16 cellular contexts compared by ENCODE assay signal in the genomic region with DNA sequence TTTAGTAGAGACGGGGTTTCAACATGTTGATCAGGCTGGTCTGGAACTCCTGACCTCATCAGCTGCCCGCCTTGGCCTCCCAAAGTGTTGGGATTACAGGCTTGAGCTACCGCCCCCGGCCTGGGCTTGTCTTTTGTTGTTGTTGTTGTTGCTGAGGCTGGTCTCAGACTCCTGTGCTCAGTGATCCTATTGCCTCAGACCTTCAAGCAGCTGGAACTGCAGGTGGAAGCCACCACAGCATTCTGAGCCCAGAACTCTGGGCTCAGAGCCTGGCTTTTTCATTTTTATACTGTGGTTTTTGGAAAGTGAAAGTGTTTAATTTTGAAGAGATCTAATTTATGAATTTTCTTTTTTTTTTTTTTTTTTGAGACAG. TPM values are rescaled to one million over a fixed set of nuclear protein-coding genes. Genes with fewer than 3 reads are reported as not detected.
A peak's percentile ranks its signal among the peaks of the same experiment; 100 is the strongest.
DNase-seq lines count a peak whose midpoint lies in the region; ATAC-seq, FAIRE-seq and TF ChIP-seq lines count a peak whose summit lies in the region.
"Had no signal": no experiment of that assay in that cellular context is flagged by ENCODE, and none has a peak within 500 bp of the region (broad histone marks: within the 10 kb centered on the region; RNA-seq: fewer than 3 reads in every experiment).

No MANE protein-coding gene starts in this region.

- no peak overlapping the region for H3K4me3 ChIP-seq in DND-41 (ENCODE audit: low read depth in 1 of 2, low read length in 2 of 2)
- peak overlapping the region; percentile 45 for H3K4me3 ChIP-seq in Jurkat, Clone E6-1 (ENCODE audit: low read length)
- no peak overlapping the region for H3K4me3 ChIP-seq in K562
- no peak overlapping the region for H3K4me3 ChIP-seq in left lung
- H3K4me3 ChIP-seq: cardiac muscle cell, tibial artery had no signal

- no TSS peak for BruUV-seq in K562 (replicated peaks; lab: Mats Ljungman, UMichigan)

- no peaks in the 10 kb centered on the region for H4K20me1 ChIP-seq in DND-41 (ENCODE audit: insufficient read depth, low read length)
- H4K20me1 ChIP-seq in K562 (replicated peaks; ENCODE audit: control insufficient read depth, insufficient read depth, low read length), result no peaks in the 10 kb centered on the region

- no peaks in the 10 kb centered on the region for H3K36me3 ChIP-seq in DND-41 (ENCODE audit: insufficient read depth, low read length)
- no peaks in the 10 kb centered on the region for H3K36me3 ChIP-seq in K562 (ENCODE audit: control insufficient read depth, insufficient read depth, low read length)
- H3K36me3 ChIP-seq in left lung, result no peaks in the 10 kb centered on the region
- H3K36me3 ChIP-seq: cardiac muscle cell, tibial artery had no signal

- TF ChIP-seq CTCF in DND-41 (IDR thresholded peaks at IDR 0.05; ENCODE audit: borderline replicate concordance, extremely low read depth, low read length, poor library complexity, severe bottlenecking) (no peak), K562 (IDR thresholded peaks at IDR 0.05 in 2 of 3, conservative IDR thresholded peaks at IDR 0.05 in 1 of 3; ENCODE audit: insufficient read depth in 2 of 3, low read depth in 1 of 3, low read length in 3 of 3) (no peak), left lung (IDR thresholded peaks at IDR 0.05) (no peak)

- TF ChIP-seq POLR2A in K562 (conservative IDR thresholded peaks at IDR 0.05), result no peak

- 56% methylated on average over 4 of the region's 4 CpGs for WGBS in K562 (ENCODE audit: insufficient coverage, low coverage, missing lambda C conversion rate)

- no peak for TF ChIP-seq EP300 in K562 (IDR thresholded peaks at IDR 0.05; ENCODE audit: low read length)

- H3K27me3 ChIP-seq in DND-41 (ENCODE audit: insufficient read depth, low read length, poor library complexity), result no peaks in the 10 kb centered on the region
- H3K27me3 ChIP-seq in K562 (ENCODE audit: control insufficient read depth in 2 of 2, insufficient read depth in 2 of 2, low read length in 2 of 2), result no peaks in the 10 kb centered on the region
- no peaks in the 10 kb centered on the region for H3K27me3 ChIP-seq in left lung
- H3K27me3 ChIP-seq: cardiac muscle cell, tibial artery had no signal

- CTCF ChIA-PET in K562 (lab: Yijun Ruan, JAX; ENCODE audit: low intra/inter-chr PET ratio), result no interaction called here

- H2AFZ ChIP-seq in DND-41 (ENCODE audit: low read depth, low read length) (no peak overlapping the region), K562 (ENCODE audit: low read depth, low read length) (0 out of 2 replicates have a peak overlapping the region, but pooled peaks have one; percentile 20)

- DNase-seq in DND-41, result peak; percentile 60
- DNase-seq in Jurkat, Clone E6-1 (ENCODE audit: low read depth, low spot score), result peak; percentile 56
- no peak for DNase-seq in K562 (ENCODE audit: extremely low read depth in 1 of 4, low spot score in 3 of 4)
- DNase-seq in left lung, result peak in 1 of 2 donors; percentile 13
- DNase-seq in iPS-NIHi7 (ENCODE audit: extremely low spot score), result no peak
- no peak for DNase-seq in NCI-H524 treated with DMSO at 0.1 percent for 48 hours (lab: John Stamatoyannopoulos, UW)
- no peak for DNase-seq in foreskin melanocyte
- no peak for DNase-seq in NCI-H128 (lab: John Stamatoyannopoulos, UW; ENCODE audit: unreplicated experiment)
- DNase-seq: activated CD4-positive, alpha-beta T cell treated with anti-CD3 and anti-CD28 coated beads for 1 hour; activated naive CD4-positive, alpha-beta T cell; islet precursor cell; stimulated activated CD4-positive, alpha-beta T cell treated with anti-CD3 and anti-CD28 coated beads, Interleukin-4, amount 100 ng/mL, for 24 hours; tibial artery had no signal

- H3K9ac ChIP-seq in DND-41 (ENCODE audit: low read depth, low read length), result 0 out of 2 replicates have a peak overlapping the region, but pooled peaks have one; percentile 7
- H3K9ac ChIP-seq in K562 (ENCODE audit: insufficient read depth in 1 of 2, low read depth in 2 of 2, low read length in 2 of 2), result peak overlapping the region; percentile 39 to 75; a peak in 2 of 4 replicates

- peaks cover 23% of the 10 kb centered on the region for H3K4me1 ChIP-seq in DND-41 (ENCODE audit: insufficient read depth, low read length)
- H3K4me1 ChIP-seq in K562 (replicated peaks in 1 of 2; ENCODE audit: control insufficient read depth in 2 of 2, insufficient read depth in 2 of 2, low read length in 2 of 2), result peaks cover 9 to 22% of the 10 kb centered on the region in 2 experiments; a peak in 4 of 5 replicates
- peaks cover 0 to 11% of the 10 kb centered on the region in 2 donors for H3K4me1 ChIP-seq in left lung
- H3K4me1 ChIP-seq: tibial artery had no signal

- intact Hi-C loops in K562 (cut with micrococcal nuclease) (no loop called here), left lung (cut with DNase I) (no loop called here)

- peak overlapping the region; percentile 65 for H3K27ac ChIP-seq in DND-41 (ENCODE audit: low read length)
- H3K27ac ChIP-seq in K562 (ENCODE audit: extremely low read depth, low read depth, low read length), result no peak overlapping the region
- no peak overlapping the region for H3K27ac ChIP-seq in left lung
- H3K27ac ChIP-seq: C4-2B, cardiac muscle cell, tibial artery had no signal

- H3K9me1 ChIP-seq in K562 (ENCODE audit: control insufficient read depth, insufficient read depth, low read length), result no peaks in the 10 kb centered on the region

- H3K4me2 ChIP-seq in DND-41 (ENCODE audit: insufficient read depth, low read length) (0 out of 2 replicates have a peak overlapping the region, but pooled peaks have one; percentile 17), K562 (ENCODE audit: insufficient read depth, low read length) (peak overlapping the region; percentile 80)

- POLR2A ChIA-PET in K562 (lab: Yijun Ruan, JAX), result interaction anchor here (1.0 to 2.0 kb wide), 3 partner anchors 8 to 35 kb away, joined by 4 to 6 read pairs (median 6); no protein-coding TSS in a partner anchor

- no peak for FAIRE-seq in K562 (lab: Jason Lieb, UNC)
- FAIRE-seq: H54 had no signal

- H3K79me2 ChIP-seq in DND-41 (ENCODE audit: insufficient read depth, low read length), result no peaks in the 10 kb centered on the region
- H3K79me2 ChIP-seq in K562 (ENCODE audit: control insufficient read depth, insufficient read depth, low read length), result no peaks in the 10 kb centered on the region

- in situ Hi-C loops in K562 (cut with MboI), result no loop called here

- H3K9me3 ChIP-seq in DND-41 (ENCODE audit: insufficient read depth, low read length, severe bottlenecking), result no peaks in the 10 kb centered on the region
- no peaks in the 10 kb centered on the region for H3K9me3 ChIP-seq in K562 (replicated peaks; ENCODE audit: control insufficient read depth, insufficient read depth, low read depth, low read length)
- no peaks in the 10 kb centered on the region for H3K9me3 ChIP-seq in left lung
- H3K9me3 ChIP-seq: tibial artery had no signal

- TF ChIP-seq RAD21 in K562 (CRISPR knock-in tag; conservative IDR thresholded peaks at IDR 0.05 in 1 of 2, IDR thresholded peaks at IDR 0.05 in 1 of 2), result no peak

- peak; percentile 93 for ATAC-seq in DND-41 (ENCODE audit: insufficient read depth, low read depth)
- ATAC-seq in K562, result no peak
- peak; percentile 39 for ATAC-seq in left lung

TF ChIP-seq in K562, 482 proteins besides CTCF, POLR2A, EP300 and RAD21:
- TF ChIP-seq FOXK2 (conservative IDR thresholded peaks at IDR 0.05 in 1 of 2, IDR thresholded peaks at IDR 0.05 in 1 of 2; ENCODE audit: low read depth in 2 of 2), result 0 out of 4 replicates have a peak, but pooled peaks of 1 of the 2 experiments have one; percentile 16
- TF ChIP-seq POLR3A (IDR thresholded peaks at IDR 0.05; ENCODE audit: borderline replicate concordance, extremely low read depth, insufficient read depth, insufficient read length), result no peak
- no peak for TF ChIP-seq TRIM28 (IDR thresholded peaks at IDR 0.05)
- TF ChIP-seq ZC3H4 (CRISPR knock-in tag; IDR thresholded peaks at IDR 0.05; ENCODE audit: borderline replicate concordance), result no peak
- TF ChIP-seq EGR1 (conservative IDR thresholded peaks at IDR 0.05), result peak; percentile 37
- TF ChIP-seq GABPB1 (CRISPR knock-in tag; IDR thresholded peaks at IDR 0.05), result no peak

RNA-seq across cellular contexts. Expression of a gene that starts 16.2 kb away (rescaled TPM):
- 109 TPM for polyA plus RNA-seq in Jurkat, Clone E6-1 (2012; ENCODE audit: insufficient read depth, insufficient read length)
- total RNA-seq in K562 (2011; cell fraction: chromatin; rRNA removed; ENCODE audit: low replicate concordance), result 136 and 330 TPM in 2 replicates
- 82.5 and 83.7 TPM in 2 replicates for total RNA-seq in K562 (2011; cell fraction: nucleolus; rRNA removed)
- 139 and 175 TPM in 2 replicates for total RNA-seq in K562 (2011; cell fraction: nucleoplasm; rRNA removed)
- total RNA-seq in K562 (2014; rRNA removed) (116 and 147 TPM in 2 replicates), K562 (2014; rRNA removed; fragmentation: Illumina TruSeq; extraction: Trizol) (135 and 158 TPM in 2 replicates), K562 (2015; rRNA removed; fragmentation: Illumina TruSeq; extraction: Trizol) (132 and 149 TPM in 2 replicates), K562 (2021) (128 and 131 TPM in 2 replicates), left lung (10 to 100 TPM; 76.6 to 98.0 TPM)
- polyA plus RNA-seq in K562 (2011; rRNA removed) (63.1 and 84.5 TPM in 2 replicates), K562 (2014; fragmentation: Illumina TruSeq; extraction: Trizol) (158 and 225 TPM in 2 replicates), K562 (2014; fragmentation: Nextera tagmentation; extraction: Ambion mirVana) (100 to 1,000 TPM in 1 of 2 experiments, 10 to 100 TPM in 1; 96.6 to 100 TPM), K562 (2014; rRNA removed) (135 and 158 TPM in 2 replicates)
- 30.0 and 41.8 TPM in 2 replicates for polyA plus RNA-seq in K562 (2011; cell fraction: cytosol; rRNA removed)
- 45.6 and 48.0 TPM in 2 replicates for polyA plus RNA-seq in K562 (2011; cell fraction: nucleus; rRNA removed)
- 109 and 130 TPM in 2 replicates for polyA plus RNA-seq in K562 (2012)
- polyA minus RNA-seq in K562 (2011; rRNA and poly(A)+ RNA removed), result 60.6 and 70.5 TPM in 2 replicates
- 59.2 and 63.5 TPM in 2 replicates for polyA minus RNA-seq in K562 (2011; cell fraction: cytosol; rRNA and poly(A)+ RNA removed)
- 39.3 and 44.5 TPM in 2 replicates for polyA minus RNA-seq in K562 (2011; cell fraction: nucleus; rRNA and poly(A)+ RNA removed)

Comparison
In these comparisons a context has a peak if more than half of its experiments do, and no peak if none do; other contexts are left out.
1. DNase-seq: peak in DND-41 (single experiment) and Jurkat, Clone E6-1 (single experiment); none in K562 (0 of 4), iPS-NIHi7 (single experiment), NCI-H524 treated with DMSO at 0.1 percent for 48 hours (single experiment), foreskin melanocyte (single experiment) and NCI-H128 (single experiment).